In the genomic region with DNA sequence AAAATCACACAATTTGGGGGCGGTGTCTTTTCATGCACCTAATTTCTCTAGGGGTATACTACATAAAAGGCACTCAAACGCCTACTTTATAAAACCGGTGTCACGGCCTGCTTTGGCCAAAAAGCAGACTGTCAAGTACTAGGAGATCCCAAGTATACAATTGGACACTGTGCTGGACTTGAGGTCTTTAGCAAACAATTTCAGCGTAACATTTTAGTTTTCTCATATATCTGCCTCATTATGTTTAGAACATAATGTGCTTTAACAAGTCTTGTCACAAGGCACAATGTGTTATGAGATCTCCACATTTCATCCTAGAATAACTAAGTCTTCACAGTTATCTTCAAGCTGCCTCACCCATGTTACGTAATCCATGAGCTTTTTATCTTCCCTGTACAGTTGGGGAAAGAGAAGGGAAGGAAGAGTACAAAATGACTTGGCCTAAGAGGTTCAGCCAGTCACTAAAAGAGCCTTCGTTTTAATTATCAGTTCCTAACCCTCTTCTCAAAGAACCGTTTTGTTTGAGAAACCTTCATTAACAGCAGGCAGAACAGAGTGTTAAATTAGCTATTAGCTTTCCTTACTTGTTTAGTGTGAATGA, we compare ENCODE assay signal across 8 cellular contexts. TPM values are rescaled to one million over a fixed set of nuclear protein-coding genes. Genes with fewer than 3 reads are reported as not detected.
A peak's percentile ranks its signal among the peaks of the same experiment; 100 is the strongest.
DNase-seq lines count a peak whose midpoint lies in the region; ATAC-seq, FAIRE-seq and TF ChIP-seq lines count a peak whose summit lies in the region.
"Had no signal": no experiment of that assay in that cellular context is flagged by ENCODE, and none has a peak within 500 bp of the region (broad histone marks: within the 10 kb centered on the region; RNA-seq: fewer than 3 reads in every experiment).

No MANE protein-coding gene starts in this region.

- H3K4me2 ChIP-seq in GM23338, result peak overlapping the region; percentile 84
- peak overlapping the region; percentile 99 for H3K4me2 ChIP-seq in neural cell (ENCODE audit: low read length)

- peaks cover 45% of the 10 kb centered on the region for H3K4me1 Mint-ChIP-seq in GM23338

- no peaks in the 10 kb centered on the region for H3K27me3 Mint-ChIP-seq in GM23338 (ENCODE audit: insufficient read depth, low read depth, poor library complexity)

- H3K4me1 ChIP-seq in GM23338 (ENCODE audit: insufficient read depth), result peaks cover 41% of the 10 kb centered on the region

- ATAC-seq in GM23338 (no peak), omental fat pad (ENCODE audit: low FRiP score) (no peak)

- H3K9me2 ChIP-seq in GM23338 (ENCODE audit: insufficient read depth) (no peaks in the 10 kb centered on the region), neural cell (ENCODE audit: insufficient read depth, low read length) (no peaks in the 10 kb centered on the region)

- H3K9me3 ChIP-seq in neural cell (ENCODE audit: low read length), result no peaks in the 10 kb centered on the region
- H3K9me3 ChIP-seq: heart right ventricle had no signal

- H3K79me2 ChIP-seq in GM23338 (replicated peaks; ENCODE audit: insufficient read depth), result peaks cover 62% of the 10 kb centered on the region
- peaks cover 54% of the 10 kb centered on the region for H3K79me2 ChIP-seq in neural cell (replicated peaks; ENCODE audit: insufficient read depth, low read length)

- no peak overlapping the region for H3K9ac ChIP-seq in neural cell (ENCODE audit: low read length)

- TF ChIP-seq CTCF in GM23338 (conservative IDR thresholded peaks at IDR 0.05; ENCODE audit: low read depth in 2 of 2), result no peak
- no peak for TF ChIP-seq CTCF in bronchial epithelial cell (IDR thresholded peaks at IDR 0.05; ENCODE audit: insufficient read depth, low read length, severe bottlenecking)
- no peak for TF ChIP-seq CTCF in neural cell (IDR thresholded peaks at IDR 0.05; ENCODE audit: poor library complexity, severe bottlenecking)
- TF ChIP-seq CTCF in omental fat pad (IDR thresholded peaks at IDR 0.05), result no peak

- H4K20me1 ChIP-seq in GM23338 (replicated peaks; ENCODE audit: insufficient read depth) (peaks cover 11% of the 10 kb centered on the region; the same call in 1 of the 2 replicates), neural cell (ENCODE audit: insufficient read depth) (no peaks in the 10 kb centered on the region)

- H3K27ac Mint-ChIP-seq in GM23338, result no peak overlapping the region

- TF ChIP-seq EP300 in neural cell (conservative IDR thresholded peaks at IDR 0.05; ENCODE audit: poor library complexity, severe bottlenecking), result no peak

- TF ChIP-seq RAD21 in neural cell (conservative IDR thresholded peaks at IDR 0.05), result no peak

- peak overlapping the region; percentile 77 for H3K4me3 Mint-ChIP-seq in GM23338

- H2AFZ ChIP-seq in GM23338 (no peak overlapping the region), neural cell (ENCODE audit: low read depth, low read length) (no peak overlapping the region)

- H3F3A ChIP-seq in GM23338 (replicated peaks; ENCODE audit: low read depth), result peaks cover 7% of the 10 kb centered on the region; the same call in 1 of the 2 replicates
- H3F3A ChIP-seq in neural cell (ENCODE audit: insufficient read depth, low read length, poor library complexity, severe bottlenecking), result no peaks in the 10 kb centered on the region

- H3K27ac ChIP-seq in GM23338 (ENCODE audit: low read depth) (no peak overlapping the region; the same call in 1 of the 2 replicates), neural cell (ENCODE audit: low read length) (no peak overlapping the region)

- H3K36me3 ChIP-seq in GM23338 (ENCODE audit: insufficient read depth) (no peaks in the 10 kb centered on the region), bronchial epithelial cell (ENCODE audit: control insufficient read depth, insufficient read depth, low read length) (no peaks in the 10 kb centered on the region), neural cell (ENCODE audit: insufficient read depth, low read length) (no peaks in the 10 kb centered on the region)
- H3K36me3 ChIP-seq: heart right ventricle had no signal

- H3K4me3 ChIP-seq in GM23338, result peak overlapping the region; percentile 66
- no peak overlapping the region for H3K4me3 ChIP-seq in bronchial epithelial cell (ENCODE audit: low read depth, low read length)
- peak overlapping the region; percentile 80 for H3K4me3 ChIP-seq in neural cell (ENCODE audit: low read length)

- no peaks in the 10 kb centered on the region for H3K9me3 Mint-ChIP-seq in GM23338

- H3K36me3 Mint-ChIP-seq in GM23338 (ENCODE audit: low read depth), result no peaks in the 10 kb centered on the region

- DNase-seq in GM23338 (ENCODE audit: low spot score) (no peak), NCI-H226 (peak; percentile 60), bronchial epithelial cell (ENCODE audit: low read depth) (peak; percentile 48), omental fat pad (ENCODE audit: low spot score) (no peak), NCI-H146 (lab: John Stamatoyannopoulos, UW) (no peak), NCI-H2171 treated with DMSO at 0.1 percent for 48 hours (lab: John Stamatoyannopoulos, UW) (no peak)
- DNase-seq: heart right ventricle had no signal

- no peaks in the 10 kb centered on the region for H3K27me3 ChIP-seq in GM23338 (ENCODE audit: insufficient read depth)
- H3K27me3 ChIP-seq in bronchial epithelial cell (ENCODE audit: control insufficient read depth, insufficient read depth, low read length), result no peaks in the 10 kb centered on the region
- no peaks in the 10 kb centered on the region for H3K27me3 ChIP-seq in neural cell (ENCODE audit: insufficient read depth, low read depth, low read length)
- H3K27me3 ChIP-seq: heart right ventricle had no signal

- no peak for FAIRE-seq in bronchial epithelial cell (lab: Jason Lieb, UNC)

TF ChIP-seq in GM23338, 12 proteins besides CTCF, POLR2A, EP300 and RAD21 (continues in another document):
- TF ChIP-seq, protein P1, sequence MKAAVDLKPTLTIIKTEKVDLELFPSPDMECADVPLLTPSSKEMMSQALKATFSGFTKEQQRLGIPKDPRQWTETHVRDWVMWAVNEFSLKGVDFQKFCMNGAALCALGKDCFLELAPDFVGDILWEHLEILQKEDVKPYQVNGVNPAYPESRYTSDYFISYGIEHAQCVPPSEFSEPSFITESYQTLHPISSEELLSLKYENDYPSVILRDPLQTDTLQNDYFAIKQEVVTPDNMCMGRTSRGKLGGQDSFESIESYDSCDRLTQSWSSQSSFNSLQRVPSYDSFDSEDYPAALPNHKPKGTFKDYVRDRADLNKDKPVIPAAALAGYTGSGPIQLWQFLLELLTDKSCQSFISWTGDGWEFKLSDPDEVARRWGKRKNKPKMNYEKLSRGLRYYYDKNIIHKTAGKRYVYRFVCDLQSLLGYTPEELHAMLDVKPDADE (IDR thresholded peaks at IDR 0.05), result no peak
- TF ChIP-seq ZNF114 (CRISPR knock-in tag; IDR thresholded peaks at IDR 0.05) (no peak), CREB1 (CRISPR knock-in tag; IDR thresholded peaks at IDR 0.05; ENCODE audit: low read depth) (no peak)

TF ChIP-seq in neural cell, 6 proteins besides CTCF, POLR2A, EP300 and RAD21:
- TF ChIP-seq POLR2AphosphoS5 (IDR thresholded peaks at IDR 0.05) (no peak), EZH2 (IDR thresholded peaks at IDR 0.05; ENCODE audit: borderline replicate concordance, insufficient read depth, low read length, poor library complexity, severe bottlenecking) (no peak), SMC3 (conservative IDR thresholded peaks at IDR 0.05; ENCODE audit: poor library complexity) (no peak), TAF1 (IDR thresholded peaks at IDR 0.05; ENCODE audit: low read depth) (no peak), MXI1 (conservative IDR thresholded peaks at IDR 0.05; ENCODE audit: poor library complexity, severe bottlenecking) (no peak)
- TF ChIP-seq, protein P2, sequence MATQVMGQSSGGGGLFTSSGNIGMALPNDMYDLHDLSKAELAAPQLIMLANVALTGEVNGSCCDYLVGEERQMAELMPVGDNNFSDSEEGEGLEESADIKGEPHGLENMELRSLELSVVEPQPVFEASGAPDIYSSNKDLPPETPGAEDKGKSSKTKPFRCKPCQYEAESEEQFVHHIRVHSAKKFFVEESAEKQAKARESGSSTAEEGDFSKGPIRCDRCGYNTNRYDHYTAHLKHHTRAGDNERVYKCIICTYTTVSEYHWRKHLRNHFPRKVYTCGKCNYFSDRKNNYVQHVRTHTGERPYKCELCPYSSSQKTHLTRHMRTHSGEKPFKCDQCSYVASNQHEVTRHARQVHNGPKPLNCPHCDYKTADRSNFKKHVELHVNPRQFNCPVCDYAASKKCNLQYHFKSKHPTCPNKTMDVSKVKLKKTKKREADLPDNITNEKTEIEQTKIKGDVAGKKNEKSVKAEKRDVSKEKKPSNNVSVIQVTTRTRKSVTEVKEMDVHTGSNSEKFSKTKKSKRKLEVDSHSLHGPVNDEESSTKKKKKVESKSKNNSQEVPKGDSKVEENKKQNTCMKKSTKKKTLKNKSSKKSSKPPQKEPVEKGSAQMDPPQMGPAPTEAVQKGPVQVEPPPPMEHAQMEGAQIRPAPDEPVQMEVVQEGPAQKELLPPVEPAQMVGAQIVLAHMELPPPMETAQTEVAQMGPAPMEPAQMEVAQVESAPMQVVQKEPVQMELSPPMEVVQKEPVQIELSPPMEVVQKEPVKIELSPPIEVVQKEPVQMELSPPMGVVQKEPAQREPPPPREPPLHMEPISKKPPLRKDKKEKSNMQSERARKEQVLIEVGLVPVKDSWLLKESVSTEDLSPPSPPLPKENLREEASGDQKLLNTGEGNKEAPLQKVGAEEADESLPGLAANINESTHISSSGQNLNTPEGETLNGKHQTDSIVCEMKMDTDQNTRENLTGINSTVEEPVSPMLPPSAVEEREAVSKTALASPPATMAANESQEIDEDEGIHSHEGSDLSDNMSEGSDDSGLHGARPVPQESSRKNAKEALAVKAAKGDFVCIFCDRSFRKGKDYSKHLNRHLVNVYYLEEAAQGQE (IDR thresholded peaks at IDR 0.05; ENCODE audit: borderline replicate concordance), result no peak

RNA-seq across cellular contexts. Expression of gene SSX2IP, which starts 1.7 kb away (rescaled TPM):
- total RNA-seq in GM23338 (2014; rRNA removed; shearing (Covaris generic)), result 27.5 and 28.4 TPM in 2 replicates
- polyA plus RNA-seq in GM23338 (2016; fragmentation: Nextera tagmentation; extraction: Ambion mirVana), result 20.1 and 23.2 TPM in 2 replicates
- total RNA-seq in bronchial epithelial cell, result 11.6 and 11.8 TPM in 2 replicates
- 21.7 and 23.5 TPM in 2 replicates for polyA plus RNA-seq in neural cell
- 36.3 and 45.6 TPM in 2 replicates for polyA minus RNA-seq in neural cell
- 1 to 10 TPM; 1.9 to 8.0 (median 3.9) TPM for total RNA-seq in omental fat pad

Comparison
In these comparisons a context has a peak if more than half of its experiments do, and no peak if none do; other contexts are left out.
1. DNase-seq: peak in NCI-H226 (single experiment) and bronchial epithelial cell (single experiment); none in GM23338 (single experiment), omental fat pad (single experiment), NCI-H146 (single experiment) and NCI-H2171 treated with DMSO at 0.1 percent for 48 hours (single experiment).